In genomic region chr16:84650062-84650991, GRCh38 we compare ENCODE assay signal across 10 cellular contexts. TPM values are rescaled to one million over a fixed set of nuclear protein-coding genes. Genes with fewer than 3 reads are reported as not detected.
DNase-seq lines count a peak whose midpoint lies in the region; ATAC-seq and TF ChIP-seq lines count a peak whose summit lies in the region.
"Had no signal": no experiment of that assay in that cellular context is flagged by ENCODE, and none has a peak within 500 bp of the region (broad histone marks: within the 10 kb centered on the region; RNA-seq: fewer than 3 reads in every experiment).

No MANE protein-coding gene starts in this region.

- intact Hi-C loops in ascending aorta (cut with DNase I): no loop called here

- H3K4me2 ChIP-seq in hepatocyte: peak overlapping the region; percentile 98

- no peaks in the 10 kb centered on the region for H3K9me3 ChIP-seq in ascending aorta
- H3K9me3 ChIP-seq in hepatocyte (ENCODE audit: low read depth): no peaks in the 10 kb centered on the region

- H2AFZ ChIP-seq in hepatocyte: no peak overlapping the region

- peak; percentile 65 for DNase-seq in A172 (ENCODE audit: low spot score)
- DNase-seq in GM03348 (ENCODE audit: low spot score): peak; percentile 69
- no peak for DNase-seq in ascending aorta (ENCODE audit: low spot score in 2 of 2)
- DNase-seq in hepatocyte (ENCODE audit: low spot score): peak; percentile 27
- no peak for DNase-seq in stimulated activated CD4-positive, alpha-beta T cell treated with anti-CD3 and anti-CD28 coated beads, Interleukin-4, amount 100 ng/mL, for 4 hours
- no peak for DNase-seq in SKM-1 (lab: John Stamatoyannopoulos, UW; ENCODE audit: unreplicated experiment)
- no peak for DNase-seq in NCI-H2227 (lab: John Stamatoyannopoulos, UW; ENCODE audit: unreplicated experiment)
- DNase-seq: activated CD8-positive, alpha-beta memory T cell treated with anti-CD3 and anti-CD28 coated beads for 24 hours; NCI-H748 treated with DMSO at 0.1 percent for 48 hours had no signal

- 85% methylated on average over 20 of the region's 20 CpGs for WGBS in hepatocyte (ENCODE audit: low lambda C conversion rate, missing lambda C conversion rate)

- H3K4me3 ChIP-seq in ascending aorta (peak overlapping the region; percentile 71 to 78), hepatocyte (no peak overlapping the region)

- peaks cover 6% of the 10 kb centered on the region for H4K20me1 ChIP-seq in hepatocyte (ENCODE audit: insufficient read depth, poor library complexity, severe bottlenecking)

- TF ChIP-seq CTCF in ascending aorta (IDR thresholded peaks at IDR 0.05): no peak
- TF ChIP-seq CTCF in hepatocyte (IDR thresholded peaks at IDR 0.05; ENCODE audit: poor library complexity): no peak

- ATAC-seq in HG03159 (IDR thresholded peaks at IDR 0.05; ENCODE audit: unreplicated experiment): no peak

- peaks cover 0 to 16% of the 10 kb centered on the region in 2 donors for H3K4me1 ChIP-seq in ascending aorta
- peaks cover 16% of the 10 kb centered on the region for H3K4me1 ChIP-seq in hepatocyte (ENCODE audit: insufficient read depth)

- H3K79me2 ChIP-seq in hepatocyte: peaks cover 22% of the 10 kb centered on the region

- peaks cover 15 to 32% of the 10 kb centered on the region in 2 donors for H3K36me3 ChIP-seq in ascending aorta
- H3K36me3 ChIP-seq in hepatocyte (replicated peaks; ENCODE audit: insufficient read depth, low read depth): no peaks in the 10 kb centered on the region

- no peaks in the 10 kb centered on the region for H3K27me3 ChIP-seq in ascending aorta
- no peaks in the 10 kb centered on the region for H3K27me3 ChIP-seq in hepatocyte

- peak overlapping the region in 1 of 2 donors; percentile 75 for H3K27ac ChIP-seq in ascending aorta
- H3K27ac ChIP-seq in hepatocyte: no peak overlapping the region

- H3K9me2 ChIP-seq in hepatocyte (replicated peaks; ENCODE audit: insufficient read depth): no peaks in the 10 kb centered on the region

RNA-seq across cellular contexts. Expression of gene KLHL36, which starts 2.0 kb away (rescaled TPM):
- 38.0 and 46.3 TPM in 2 replicates for total RNA-seq in A172 (2014; rRNA removed; shearing (Covaris generic))
- total RNA-seq in ascending aorta: 65.1 TPM
- 45.0 and 50.5 TPM in 2 replicates for total RNA-seq in hepatocyte
- polyA plus RNA-seq in hepatocyte: 24.4 and 29.9 TPM in 2 replicates

RNA-seq across cellular contexts. Expression of gene COTL1, which starts 32.4 kb away (rescaled TPM):
- 275 and 295 TPM in 2 replicates for total RNA-seq in A172 (2014; rRNA removed; shearing (Covaris generic))
- total RNA-seq in ascending aorta (120 TPM), hepatocyte (30.1 and 32.8 TPM in 2 replicates)
- 101 and 104 TPM in 2 replicates for polyA plus RNA-seq in hepatocyte

RNA-seq across cellular contexts. Expression of gene USP10, which starts 49.5 kb away (rescaled TPM):
- 76.5 and 106 TPM in 2 replicates for total RNA-seq in A172 (2014; rRNA removed; shearing (Covaris generic))
- total RNA-seq in ascending aorta (27.8 TPM), hepatocyte (50.3 and 53.1 TPM in 2 replicates)
- polyA plus RNA-seq in hepatocyte: 54.8 and 62.4 TPM in 2 replicates

Comparison
In these comparisons a context has a peak if more than half of its experiments do, and no peak if none do; other contexts are left out.
1. DNase-seq: peak in A172 (single experiment), GM03348 (single experiment) and hepatocyte (single experiment); none in ascending aorta (0 of 2), stimulated activated CD4-positive, alpha-beta T cell treated with anti-CD3 and anti-CD28 coated beads, Interleukin-4, amount 100 ng/mL, for 4 hours (0 of 2), SKM-1 (single experiment) and NCI-H2227 (single experiment).